In genomic region chr1:225343618-225344017, GRCh38 we compare ENCODE assay signal across 11 cellular contexts.
DNase-seq lines count a peak whose midpoint lies in the region; ATAC-seq and TF ChIP-seq lines count a peak whose summit lies in the region.
"Had no signal": no experiment of that assay in that cellular context is flagged by ENCODE, and none has a peak within 500 bp of the region (broad histone marks: within the 10 kb centered on the region; RNA-seq: fewer than 3 reads in every experiment).

No MANE protein-coding gene starts in this region.

- H3K36me3 Mint-ChIP-seq in T-helper 2 cell treated with Interferon-gamma antibody and Interleukin-4, amounts not matched to agents 5 μg/mL and 100 μg/mL, for 36 hours (ENCODE audit: low read depth): no peaks in the 10 kb centered on the region

- H3K27me3 Mint-ChIP-seq in T-helper 2 cell treated with Interferon-gamma antibody and Interleukin-4, amounts not matched to agents 5 μg/mL and 100 μg/mL, for 36 hours (ENCODE audit: low read depth): peaks cover 17% of the 10 kb centered on the region

- H3K9me3 ChIP-seq in adrenal gland (replicated peaks in 1 of 3): no peaks in the 10 kb centered on the region

- H3K4me1 Mint-ChIP-seq in T-helper 2 cell treated with Interferon-gamma antibody and Interleukin-4, amounts not matched to agents 5 μg/mL and 100 μg/mL, for 36 hours (ENCODE audit: low read depth): no peaks in the 10 kb centered on the region

- H3K9me3 Mint-ChIP-seq in T-helper 2 cell treated with Interferon-gamma antibody and Interleukin-4, amounts not matched to agents 5 μg/mL and 100 μg/mL, for 36 hours: no peaks in the 10 kb centered on the region

- no peaks in the 10 kb centered on the region for H3K27me3 ChIP-seq in foreskin keratinocyte
- no peaks in the 10 kb centered on the region for H3K27me3 ChIP-seq in adrenal gland

- no peak overlapping the region for H3K4me3 Mint-ChIP-seq in T-helper 2 cell treated with Interferon-gamma antibody and Interleukin-4, amounts not matched to agents 5 μg/mL and 100 μg/mL, for 36 hours
- H3K4me3 Mint-ChIP-seq: stimulated activated naive CD8-positive, alpha-beta T cell treated with anti-CD3 and anti-CD28 coated beads, Interleukin-15, Interleukin-2, amounts not matched to agents 100 ng/mL and 50 ng/mL, for 24 hours had no signal

- H3K27ac ChIP-seq in foreskin keratinocyte: no peak overlapping the region
- no peak overlapping the region for H3K27ac ChIP-seq in adrenal gland

- H3K4me1 ChIP-seq in foreskin keratinocyte (no peaks in the 10 kb centered on the region), adrenal gland (replicated peaks in 1 of 2) (no peaks in the 10 kb centered on the region)

- DNase-seq in COLO829 (ENCODE audit: low spot score): peak; percentile 13
- peak; percentile 21 for DNase-seq in RPMI7951 (ENCODE audit: low read depth)
- peak in 1 of 2 donors; percentile 26 for DNase-seq in foreskin keratinocyte
- no peak for DNase-seq in adrenal gland
- DNase-seq in GM19238 (ENCODE audit: insufficient read length, low spot score): no peak
- DNase-seq in T-helper 2 cell treated with Interferon-gamma antibody and Interleukin-4, amounts not matched to agents 5 μg/mL and 100 μg/mL, for 36 hours (ENCODE audit: low spot score): no peak
- DNase-seq: posterior cingulate gyrus, Right ventricle myocardium superior had no signal

- intact Hi-C loops in adrenal gland (cut with DNase I): no loop called here

- no peak overlapping the region for H3K4me3 ChIP-seq in adrenal gland

- ATAC-seq in HG03432 (IDR thresholded peaks at IDR 0.05; ENCODE audit: unreplicated experiment): peak; percentile 50
- ATAC-seq in foreskin keratinocyte: no peak
- ATAC-seq in HG03097 (IDR thresholded peaks at IDR 0.05; ENCODE audit: low FRiP score, unreplicated experiment): no peak

- no peak overlapping the region for H3K27ac Mint-ChIP-seq in T-helper 2 cell treated with Interferon-gamma antibody and Interleukin-4, amounts not matched to agents 5 μg/mL and 100 μg/mL, for 36 hours
- H3K27ac Mint-ChIP-seq: stimulated activated naive CD8-positive, alpha-beta T cell treated with anti-CD3 and anti-CD28 coated beads, Interleukin-15, Interleukin-2, amounts not matched to agents 100 ng/mL and 50 ng/mL, for 24 hours had no signal

- no peak for TF ChIP-seq POLR2A in adrenal gland (IDR thresholded peaks at IDR 0.05)

- TF ChIP-seq CTCF in foreskin keratinocyte (conservative IDR thresholded peaks at IDR 0.05): peak; percentile 67
- TF ChIP-seq CTCF in adrenal gland (IDR thresholded peaks at IDR 0.05): no peak

- H3K36me3 ChIP-seq in adrenal gland (replicated peaks in 1 of 2): no peaks in the 10 kb centered on the region

Comparison
In these comparisons a context has a peak if more than half of its experiments do, and no peak if none do; other contexts are left out.
1. DNase-seq: peak in COLO829 (single experiment) and RPMI7951 (single experiment); none in adrenal gland (0 of 7), GM19238 (single experiment) and T-helper 2 cell treated with Interferon-gamma antibody and Interleukin-4, amounts not matched to agents 5 μg/mL and 100 μg/mL, for 36 hours (single experiment).